11 cellular contexts compared by ENCODE assay signal in the genomic region with DNA sequence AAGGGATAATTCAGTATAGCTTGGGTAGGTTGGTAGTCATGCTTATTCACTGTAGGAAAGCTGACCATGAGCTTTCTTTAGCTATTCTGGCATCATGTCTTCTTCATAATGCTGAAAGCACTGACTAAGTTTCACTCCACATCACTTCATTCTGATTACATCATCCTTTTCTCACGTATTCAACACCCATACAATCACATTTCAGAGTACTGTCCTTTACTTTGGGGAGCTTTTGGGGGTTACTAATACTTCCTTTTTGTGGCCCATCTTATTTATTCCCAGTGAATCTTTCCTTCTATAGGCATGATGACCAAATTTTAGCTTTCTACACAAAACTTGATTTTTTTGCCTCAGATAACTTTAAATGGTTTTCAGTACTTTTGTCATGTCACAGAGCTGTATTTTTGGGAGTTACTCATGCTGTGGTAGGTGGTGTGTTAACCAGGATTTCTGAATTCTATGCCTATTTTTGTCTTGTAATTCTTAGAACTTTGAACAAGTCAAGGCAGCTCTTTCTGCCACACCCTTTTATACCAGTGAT. TPM values are rescaled to one million over a fixed set of nuclear protein-coding genes. Genes with fewer than 3 reads are reported as not detected.
DNase-seq lines count a peak whose midpoint lies in the region; ATAC-seq and TF ChIP-seq lines count a peak whose summit lies in the region.
"Had no signal": no experiment of that assay in that cellular context is flagged by ENCODE, and none has a peak within 500 bp of the region (broad histone marks: within the 10 kb centered on the region; RNA-seq: fewer than 3 reads in every experiment).

No MANE protein-coding gene starts in this region.

- no peak for TF ChIP-seq CTCF in MCF 10A (IDR thresholded peaks at IDR 0.05; ENCODE audit: unreplicated experiment)
- TF ChIP-seq CTCF in breast epithelium (IDR thresholded peaks at IDR 0.05) = no peak
- TF ChIP-seq CTCF in activated CD8-positive, alpha-beta T cell treated with anti-CD3 and anti-CD28 coated beads for 36 hours (IDR thresholded peaks at IDR 0.05) = no peak
- no peak for TF ChIP-seq CTCF in fibroblast of villous mesenchyme (IDR thresholded peaks at IDR 0.05; ENCODE audit: insufficient read depth, low read depth, low read length)
- TF ChIP-seq CTCF in Caco-2 (IDR thresholded peaks at IDR 0.05; ENCODE audit: insufficient read depth in 1 of 2, low read depth in 1 of 2, low read length in 1 of 2, severe bottlenecking in 1 of 2, unreplicated experiment in 1 of 2) = no peak

- H3K4me1 Mint-ChIP-seq in MCF 10A (ENCODE audit: insufficient read depth, unreplicated experiment) (peaks cover 10% of the 10 kb centered on the region), Caco-2 (ENCODE audit: low read depth, unreplicated experiment) (no peaks in the 10 kb centered on the region)
- H3K4me1 Mint-ChIP-seq in activated CD8-positive, alpha-beta T cell treated with anti-CD3 and anti-CD28 coated beads for 36 hours (ENCODE audit: low read depth) = peaks cover 34% of the 10 kb centered on the region

- peak overlapping the region; percentile 17 for H3K4me3 Mint-ChIP-seq in MCF 10A (ENCODE audit: unreplicated experiment)
- peak overlapping the region; percentile 52 for H3K4me3 Mint-ChIP-seq in activated CD8-positive, alpha-beta T cell treated with anti-CD3 and anti-CD28 coated beads for 36 hours
- H3K4me3 Mint-ChIP-seq in Caco-2 (ENCODE audit: unreplicated experiment) = no peak overlapping the region

- peak overlapping the region; percentile 88 for H3K27ac Mint-ChIP-seq in MCF 10A (ENCODE audit: low read depth, unreplicated experiment)
- peak overlapping the region; percentile 97 for H3K27ac Mint-ChIP-seq in activated CD8-positive, alpha-beta T cell treated with anti-CD3 and anti-CD28 coated beads for 36 hours
- no peak overlapping the region for H3K27ac Mint-ChIP-seq in Caco-2 (ENCODE audit: unreplicated experiment)

- H3K4me1 ChIP-seq in breast epithelium = no peaks in the 10 kb centered on the region
- no peaks in the 10 kb centered on the region for H3K4me1 ChIP-seq in Caco-2

- BruUV-seq in MCF 10A (replicated peaks; lab: Mats Ljungman, UMichigan) = no TSS peak
- BruUV-seq in Caco-2 (replicated peaks; lab: Mats Ljungman, UMichigan) = no TSS peak

- ATAC-seq in activated CD8-positive, alpha-beta T cell treated with anti-CD3 and anti-CD28 coated beads for 36 hours = peak; percentile 91
- no peak for ATAC-seq in HG02610 (IDR thresholded peaks at IDR 0.05; ENCODE audit: unreplicated experiment)
- no peak for ATAC-seq in GM21423 (IDR thresholded peaks at IDR 0.05; ENCODE audit: unreplicated experiment)

- no peaks in the 10 kb centered on the region for H3K36me3 ChIP-seq in breast epithelium
- peaks cover 2% of the 10 kb centered on the region; the same call in 1 of the 2 replicates for H3K36me3 ChIP-seq in Caco-2 (ENCODE audit: control insufficient read depth, insufficient read depth, low read length)

- H3K27me3 Mint-ChIP-seq in MCF 10A (ENCODE audit: insufficient read depth, unreplicated experiment) (no peaks in the 10 kb centered on the region), Caco-2 (ENCODE audit: insufficient read depth, unreplicated experiment) (no peaks in the 10 kb centered on the region)
- H3K27me3 Mint-ChIP-seq in activated CD8-positive, alpha-beta T cell treated with anti-CD3 and anti-CD28 coated beads for 36 hours = no peaks in the 10 kb centered on the region

- H3K36me3 Mint-ChIP-seq in MCF 10A (ENCODE audit: insufficient read depth, unreplicated experiment) = peaks cover 52% of the 10 kb centered on the region
- H3K36me3 Mint-ChIP-seq in activated CD8-positive, alpha-beta T cell treated with anti-CD3 and anti-CD28 coated beads for 36 hours (ENCODE audit: low read depth) = peaks cover 52% of the 10 kb centered on the region
- peaks cover 56% of the 10 kb centered on the region for H3K36me3 Mint-ChIP-seq in Caco-2 (ENCODE audit: insufficient read depth, unreplicated experiment)

- H3K9me3 Mint-ChIP-seq in MCF 10A (ENCODE audit: unreplicated experiment) = no peaks in the 10 kb centered on the region
- no peaks in the 10 kb centered on the region for H3K9me3 Mint-ChIP-seq in activated CD8-positive, alpha-beta T cell treated with anti-CD3 and anti-CD28 coated beads for 36 hours
- H3K9me3 Mint-ChIP-seq in Caco-2 (ENCODE audit: unreplicated experiment) = no peaks in the 10 kb centered on the region

- DNase-seq in MCF 10A (ENCODE audit: unreplicated experiment) (peak; percentile 59), breast epithelium (ENCODE audit: low spot score in 2 of 2) (no peak), fibroblast of villous mesenchyme (ENCODE audit: low read depth) (peak; percentile 25), Caco-2 (no peak), NCI-H526 (lab: John Stamatoyannopoulos, UW) (no peak)
- peak; percentile 12 for DNase-seq in activated CD8-positive, alpha-beta T cell treated with anti-CD3 and anti-CD28 coated beads for 36 hours
- DNase-seq: activated CD4-positive, CD25-positive, alpha-beta regulatory T cell treated with anti-CD3 and anti-CD28 coated beads, Interleukin-2, amount 50 U/mL, for 72 hours; C1 segment of cervical spinal cord; posterior cingulate gyrus had no signal

- POLR2A ChIA-PET in MCF 10A (lab: Yijun Ruan, JAX) = interaction anchor here (0.8 to 9.3 kb wide), 22 partner anchors 9 to 162 kb away, joined by 3 to 130 read pairs (median 5); a partner anchor contains a TSS
- POLR2A ChIA-PET in activated CD8-positive, alpha-beta T cell treated with anti-CD3 and anti-CD28 coated beads for 36 hours (lab: Charles Lee) = interaction anchor here (1.1 to 1.5 kb wide), 7 partner anchors 10 to 57 kb away, joined by 3 to 14 read pairs (median 5); a partner anchor contains a TSS
- POLR2A ChIA-PET in Caco-2 (lab: Charles Lee) = no interaction called here

- no peak for TF ChIP-seq POLR2A in breast epithelium (IDR thresholded peaks at IDR 0.05)

- peak overlapping the region in 1 of 2 donors; percentile 3 for H3K27ac ChIP-seq in breast epithelium

- CTCF ChIA-PET in MCF 10A (lab: Yijun Ruan, JAX) = interaction anchor here (0.5 to 1.4 kb wide), 10 partner anchors 9 to 116 kb away, joined by 3 to 5 read pairs (median 4); no protein-coding TSS in a partner anchor
- CTCF ChIA-PET in activated CD8-positive, alpha-beta T cell treated with anti-CD3 and anti-CD28 coated beads for 36 hours (lab: Charles Lee) = interaction anchor here (1.0 to 1.4 kb wide), 7 partner anchors 8 to 179 kb away, joined by 3 to 7 read pairs (median 4); a partner anchor contains a TSS
- CTCF ChIA-PET in Caco-2 (lab: Charles Lee) = interaction anchor here (0.5 kb wide), 1 partner anchor 142 kb away, joined by 3 read pairs; no protein-coding TSS in a partner anchor

- H3K9me3 ChIP-seq in breast epithelium (no peaks in the 10 kb centered on the region), Caco-2 (no peaks in the 10 kb centered on the region)

- intact Hi-C loops in MCF 10A (cut with micrococcal nuclease) = no loop called here
- intact Hi-C loops in breast epithelium (cut with DNase I; ENCODE audit: low total_unique reads) = no loop called here
- intact Hi-C loops in activated CD8-positive, alpha-beta T cell treated with anti-CD3 and anti-CD28 coated beads for 36 hours (cut with micrococcal nuclease) = no loop called here
- intact Hi-C loops in Caco-2 (cut with micrococcal nuclease; ENCODE audit: unreplicated experiment) = no loop called here

- H3K4me3 ChIP-seq in breast epithelium = no peak overlapping the region
- no peak overlapping the region for H3K4me3 ChIP-seq in fibroblast of villous mesenchyme (ENCODE audit: low read depth, low read length)
- H3K4me3 ChIP-seq in Caco-2 (ENCODE audit: low read depth, low read length) = no peak overlapping the region

- H3K27me3 ChIP-seq in breast epithelium (no peaks in the 10 kb centered on the region), Caco-2 (replicated peaks; ENCODE audit: control insufficient read depth, insufficient read depth, low read length) (no peaks in the 10 kb centered on the region)

RNA-seq across cellular contexts. Expression of a gene that starts 23.4 kb away (rescaled TPM):
- total RNA-seq in MCF 10A (2022) (25.3 and 31.3 TPM in 2 replicates), breast epithelium (10 to 100 TPM; 14.7 to 36.1 (median 26.3) TPM), fibroblast of villous mesenchyme (15.5 and 16.1 TPM in 2 replicates), Caco-2 (2022) (27.3 and 29.4 TPM in 2 replicates)
- 10 to 100 TPM; 31.5 to 36.5 TPM for total RNA-seq in activated CD8-positive, alpha-beta T cell treated with anti-CD3 and anti-CD28 coated beads for 36 hours

RNA-seq across cellular contexts. Expression of a gene that starts 23.5 kb away (rescaled TPM):
- 88.6 and 100 TPM in 2 replicates for total RNA-seq in MCF 10A (2022)
- total RNA-seq in breast epithelium = 10 to 100 TPM; 32.8 to 46.5 (median 36.1) TPM
- total RNA-seq in activated CD8-positive, alpha-beta T cell treated with anti-CD3 and anti-CD28 coated beads for 36 hours = 10 to 100 TPM; 66.0 to 68.2 TPM
- total RNA-seq in fibroblast of villous mesenchyme = 70.2 and 89.4 TPM in 2 replicates
- 108 and 113 TPM in 2 replicates for total RNA-seq in Caco-2 (2022)

RNA-seq across cellular contexts. Expression of a gene that starts 54.3 kb away (rescaled TPM):
- total RNA-seq in MCF 10A (2022) (not detected in 2 replicates), breast epithelium (not detected), fibroblast of villous mesenchyme (not detected in 2 replicates), Caco-2 (2022) (not detected in 2 replicates)
- total RNA-seq in activated CD8-positive, alpha-beta T cell treated with anti-CD3 and anti-CD28 coated beads for 36 hours = not detected

RNA-seq across cellular contexts. Expression of a gene that starts 59.6 kb away (rescaled TPM):
- total RNA-seq in MCF 10A (2022) (31.7 and 39.4 TPM in 2 replicates), breast epithelium (10 to 100 TPM; 18.7 to 32.8 (median 24.6) TPM), fibroblast of villous mesenchyme (65.7 and 91.5 TPM in 2 replicates), Caco-2 (2022) (30.4 and 32.5 TPM in 2 replicates)
- total RNA-seq in activated CD8-positive, alpha-beta T cell treated with anti-CD3 and anti-CD28 coated beads for 36 hours = 10 to 100 TPM; 13.3 to 15.5 TPM

Comparison
In these comparisons a context has a peak if more than half of its experiments do, and no peak if none do; other contexts are left out.
1. DNase-seq: peak in MCF 10A (single experiment), activated CD8-positive, alpha-beta T cell treated with anti-CD3 and anti-CD28 coated beads for 36 hours (single experiment) and fibroblast of villous mesenchyme (single experiment); none in breast epithelium (0 of 2), Caco-2 (0 of 2) and NCI-H526 (0 of 2).